In the genomic region with DNA sequence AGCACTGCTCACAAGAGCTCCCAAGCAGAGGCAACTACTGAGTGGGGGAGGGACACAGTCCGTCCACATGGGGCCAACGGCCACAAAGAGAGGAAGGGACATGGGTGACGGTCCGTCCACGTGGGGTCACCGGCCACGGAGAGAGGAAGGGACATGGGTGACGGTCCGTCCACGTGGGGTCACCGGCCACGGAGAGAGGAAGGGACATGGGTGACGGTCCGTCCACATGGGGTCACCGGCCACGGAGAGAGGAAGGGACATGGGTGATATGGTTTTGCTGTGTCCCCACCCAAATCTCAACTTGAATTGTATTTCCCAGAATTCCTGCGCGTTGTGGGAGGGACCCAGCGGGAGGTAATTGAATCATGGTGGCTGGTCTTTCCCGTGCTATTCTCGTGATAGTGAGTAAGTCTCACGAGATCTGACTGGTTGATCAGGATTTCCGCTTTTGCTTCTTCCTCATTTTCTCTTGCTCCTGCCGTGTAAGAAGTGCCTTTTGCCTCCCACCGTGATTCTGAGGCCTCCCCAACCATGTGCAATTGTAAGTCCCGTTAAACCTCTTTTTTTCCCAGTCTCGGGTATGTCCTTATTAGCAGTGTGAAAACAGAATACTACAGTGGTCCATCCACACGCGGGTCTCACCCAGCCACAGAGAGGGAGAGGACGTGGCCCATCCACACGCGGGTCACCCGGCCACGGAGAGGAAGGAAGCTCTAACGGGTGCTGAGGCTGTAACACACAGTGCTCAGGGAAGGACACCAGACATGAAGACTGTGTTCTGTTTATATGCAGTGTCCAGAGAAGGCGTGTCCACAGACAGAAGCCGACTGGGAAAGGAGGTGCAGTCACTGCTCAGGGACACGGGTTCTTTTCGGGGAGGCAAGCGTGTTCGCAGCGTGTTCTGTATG, we compare ENCODE assay signal across 8 cellular contexts. TPM values are rescaled to one million over a fixed set of nuclear protein-coding genes. Genes with fewer than 3 reads are reported as not detected.
DNase-seq lines count a peak whose midpoint lies in the region; ATAC-seq lines count a peak whose summit lies in the region.

No MANE protein-coding gene starts in this region.

- H3K4me1 Mint-ChIP-seq in activated T-cell treated with anti-CD3 and anti-CD28 coated beads, Interleukin-2, amount 50 U/mL, for 72 hours (ENCODE audit: low read depth), result peaks cover 23% of the 10 kb centered on the region
- H3K4me1 Mint-ChIP-seq in naive B cell, result peaks cover 19 to 25% (median 20%) of the 10 kb centered on the region in 3 donors

- H3K27me3 ChIP-seq in Karpas-422 (ENCODE audit: low read length), result no peaks in the 10 kb centered on the region

- H3K9me3 Mint-ChIP-seq in activated T-cell treated with anti-CD3 and anti-CD28 coated beads, Interleukin-2, amount 50 U/mL, for 72 hours, result peaks cover 0 to 2% of the 10 kb centered on the region in 2 donors
- peaks cover 0 to 5% (median 1%) of the 10 kb centered on the region in 7 donors for H3K9me3 Mint-ChIP-seq in naive B cell

- peak overlapping the region; percentile 85 for H3K27ac ChIP-seq in Karpas-422 (ENCODE audit: low read length)

- H3K79me2 ChIP-seq in Karpas-422 (ENCODE audit: low read length), result peaks cover 48% of the 10 kb centered on the region

- H3K27ac Mint-ChIP-seq in activated T-cell treated with anti-CD3 and anti-CD28 coated beads, Interleukin-2, amount 50 U/mL, for 72 hours, result peak overlapping the region; percentile 73
- peak overlapping the region; percentile 75 to 99 (median 94) for H3K27ac Mint-ChIP-seq in naive B cell

- H3K9me2 ChIP-seq in Karpas-422 (replicated peaks; ENCODE audit: insufficient read depth, low read length), result no peaks in the 10 kb centered on the region

- peak overlapping the region; percentile 60; the same call in 1 of the 2 replicates for H2AFZ ChIP-seq in Karpas-422 (ENCODE audit: low read length)

- H3K36me3 Mint-ChIP-seq in activated T-cell treated with anti-CD3 and anti-CD28 coated beads, Interleukin-2, amount 50 U/mL, for 72 hours (ENCODE audit: insufficient read depth in 2 of 2), result peaks cover 2 to 3% of the 10 kb centered on the region in 2 donors
- H3K36me3 Mint-ChIP-seq in naive B cell, result peaks cover 4 to 7% of the 10 kb centered on the region in 2 donors

- H3K9me3 ChIP-seq in Karpas-422 (ENCODE audit: low read length), result no peaks in the 10 kb centered on the region; the same call in 1 of the 2 replicates

- peaks cover 9% of the 10 kb centered on the region for H3K4me1 ChIP-seq in Karpas-422 (ENCODE audit: low read length)

- peaks cover 39% of the 10 kb centered on the region for H4K20me1 ChIP-seq in Karpas-422 (ENCODE audit: insufficient read depth, low read depth, low read length)

- peak; percentile 59 for DNase-seq in CMK (ENCODE audit: low read depth)
- DNase-seq in Karpas-422, result peak; percentile 96
- peak; percentile 43 to 53 for DNase-seq in activated T-cell treated with anti-CD3 and anti-CD28 coated beads, Interleukin-2, amount 50 U/mL, for 72 hours
- DNase-seq in naive B cell, result peak; percentile 69
- DNase-seq in NCI-H1694 treated with DMSO at 0.1 percent for 48 hours (lab: John Stamatoyannopoulos, UW), result no peak
- no peak for DNase-seq in dedifferentiated amniotic fluid mesenchymal stem cell (ENCODE audit: extremely low spot score)
- DNase-seq in NCI-H1105 (lab: John Stamatoyannopoulos, UW), result no peak

- no peaks in the 10 kb centered on the region for H3K27me3 Mint-ChIP-seq in activated T-cell treated with anti-CD3 and anti-CD28 coated beads, Interleukin-2, amount 50 U/mL, for 72 hours (ENCODE audit: low read depth)
- H3K27me3 Mint-ChIP-seq in naive B cell, result no peaks in the 10 kb centered on the region

- peak overlapping the region; percentile 99 for H3K9ac ChIP-seq in Karpas-422 (ENCODE audit: low read length)

- H3K4me3 Mint-ChIP-seq in activated T-cell treated with anti-CD3 and anti-CD28 coated beads, Interleukin-2, amount 50 U/mL, for 72 hours, result peak overlapping the region; percentile 94 to 95
- peak overlapping the region; percentile 95 to 100 (median 98) for H3K4me3 Mint-ChIP-seq in naive B cell

- ATAC-seq in activated T-cell treated with anti-CD3 and anti-CD28 coated beads, Interleukin-2, amount 50 U/mL, for 72 hours (replicated peaks in 1 of 2), result peak; percentile 41 to 48
- ATAC-seq in naive B cell (ENCODE audit: low read depth in 2 of 2) (peak; percentile 68 to 69), HG03280 (IDR thresholded peaks at IDR 0.05; ENCODE audit: unreplicated experiment) (no peak)

- peaks cover 12% of the 10 kb centered on the region for H3K36me3 ChIP-seq in Karpas-422 (ENCODE audit: insufficient read depth, low read length)

- H3K4me2 ChIP-seq in Karpas-422 (ENCODE audit: low read depth, low read length, poor library complexity, severe bottlenecking), result peak overlapping the region; percentile 81

- H3K4me3 ChIP-seq in Karpas-422 (ENCODE audit: low read length), result peak overlapping the region; percentile 99

RNA-seq across cellular contexts. Expression of a gene that starts 48.5 kb away (rescaled TPM):
- not detected in 2 replicates for total RNA-seq in Karpas-422 (2014; rRNA removed; shearing (Covaris generic); ENCODE audit: low replicate concordance)
- 1 to 10 TPM in 1 of 2 donors, under 1 TPM in 1; 0.46 to 1.5 TPM for total RNA-seq in activated T-cell treated with anti-CD3 and anti-CD28 coated beads, Interleukin-2, amount 50 U/mL, for 72 hours
- under 1 TPM in 5 of 6 donors, not detected in 1; 0.20 to 0.70 (median 0.40) TPM for polyA plus RNA-seq in naive B cell (ENCODE audit: low read depth in 6 of 6)

RNA-seq across cellular contexts. Expression of a gene that starts 56.4 kb away (rescaled TPM):
- total RNA-seq in Karpas-422 (2014; rRNA removed; shearing (Covaris generic); ENCODE audit: low replicate concordance), result 0.86 and 1.4 TPM in 2 replicates
- 1 to 10 TPM; 1.2 TPM for total RNA-seq in activated T-cell treated with anti-CD3 and anti-CD28 coated beads, Interleukin-2, amount 50 U/mL, for 72 hours
- 1 to 10 TPM in 1 of 6 donors, under 1 TPM in 5; 0.05 to 1.5 (median 0.65) TPM for polyA plus RNA-seq in naive B cell (ENCODE audit: low read depth in 6 of 6)

Comparison
In these comparisons a context has a peak if more than half of its experiments do, and no peak if none do; other contexts are left out.
1. DNase-seq: peak in CMK (single experiment), Karpas-422 (single experiment), activated T-cell treated with anti-CD3 and anti-CD28 coated beads, Interleukin-2, amount 50 U/mL, for 72 hours (2 of 2) and naive B cell (single experiment); none in NCI-H1694 treated with DMSO at 0.1 percent for 48 hours (single experiment), dedifferentiated amniotic fluid mesenchymal stem cell (single experiment) and NCI-H1105 (single experiment).